Comparison of ENCODE assay signal across 17 cellular contexts in genomic region chr9:134496413-134497282, GRCh38.
DNase-seq lines count a peak whose midpoint lies in the region; ATAC-seq, FAIRE-seq and TF ChIP-seq lines count a peak whose summit lies in the region.
"Had no signal": no experiment of that assay in that cellular context is flagged by ENCODE, and none has a peak within 500 bp of the region (broad histone marks: within the 10 kb centered on the region; RNA-seq: fewer than 3 reads in every experiment).

No MANE protein-coding gene starts in this region.

- H3K27me3 Mint-ChIP-seq in activated T-cell treated with anti-CD3 and anti-CD28 coated beads, Interleukin-2, amount 50 U/mL, for 24 hours, result peaks cover 25% of the 10 kb centered on the region

- no peaks in the 10 kb centered on the region for H3K9me3 ChIP-seq in heart right ventricle

- ATAC-seq in heart right ventricle, result no peak
- ATAC-seq: activated CD8-positive, alpha-beta memory T cell treated with anti-CD3 and anti-CD28 coated beads, Interleukin-2, amount 10 ng/mL, durations not matched to agents 7 days and 5 days had no signal

- TF ChIP-seq CTCF in heart right ventricle (IDR thresholded peaks at IDR 0.05), result no peak
- TF ChIP-seq CTCF in WI38 (IDR thresholded peaks at IDR 0.05; ENCODE audit: low read depth, low read length), result no peak

- peak overlapping the region in 1 of 10 donors; percentile 14 for H3K27ac ChIP-seq in heart right ventricle

- H3K27ac Mint-ChIP-seq in activated T-cell treated with anti-CD3 and anti-CD28 coated beads, Interleukin-2, amount 50 U/mL, for 24 hours, result no peak overlapping the region
- H3K27ac Mint-ChIP-seq: activated CD8-positive, alpha-beta memory T cell treated with anti-CD3 and anti-CD28 coated beads, Interleukin-2, amount 10 ng/mL, durations not matched to agents 7 days and 5 days; activated naive CD4-positive, alpha-beta T cell treated with anti-CD3 and anti-CD28 coated beads, Interleukin-2, amount 10 ng/mL, durations not matched to agents 7 days and 5 days; type B pancreatic cell had no signal

- H3K9me3 Mint-ChIP-seq in activated T-cell treated with anti-CD3 and anti-CD28 coated beads, Interleukin-2, amount 50 U/mL, for 24 hours, result no peaks in the 10 kb centered on the region
- H3K9me3 Mint-ChIP-seq: activated naive CD4-positive, alpha-beta T cell treated with anti-CD3 and anti-CD28 coated beads, Interleukin-2, amount 10 ng/mL, durations not matched to agents 7 days and 5 days; IgD-negative memory B cell; type B pancreatic cell had no signal

- no peaks in the 10 kb centered on the region for H3K36me3 Mint-ChIP-seq in activated T-cell treated with anti-CD3 and anti-CD28 coated beads, Interleukin-2, amount 50 U/mL, for 24 hours (ENCODE audit: low read depth)
- H3K36me3 Mint-ChIP-seq: activated CD8-positive, alpha-beta memory T cell treated with anti-CD3 and anti-CD28 coated beads, Interleukin-2, amount 10 ng/mL, durations not matched to agents 7 days and 5 days; activated naive CD4-positive, alpha-beta T cell treated with anti-CD3 and anti-CD28 coated beads, Interleukin-2, amount 10 ng/mL, durations not matched to agents 7 days and 5 days; IgD-negative memory B cell; type B pancreatic cell had no signal

- DNase-seq in cardiac septum (ENCODE audit: low spot score) (peak; percentile 50), heart right ventricle (no peak), islet precursor cell (peak; percentile 52), urothelium cell line (ENCODE audit: low spot score) (no peak), NCI-H1436 (lab: John Stamatoyannopoulos, UW) (no peak)
- DNase-seq in activated T-cell treated with anti-CD3 and anti-CD28 coated beads, Interleukin-2, amount 50 U/mL, for 24 hours, result no peak
- DNase-seq in activated CD4-positive, alpha-beta T cell treated with anti-CD3 and anti-CD28 coated beads for 1 hour, result no peak
- DNase-seq: ACHN; activated CD8-positive, alpha-beta memory T cell treated with anti-CD3 and anti-CD28 coated beads, Interleukin-2, amount 10 ng/mL, durations not matched to agents 7 days and 5 days; activated naive CD4-positive, alpha-beta T cell treated with anti-CD3 and anti-CD28 coated beads, Interleukin-2, amount 10 ng/mL, durations not matched to agents 7 days and 5 days; DMS153; NCI-H1694 treated with DMSO at 0.1 percent for 48 hours; NCI-H774; Right ventricle myocardium superior had no signal

- no peaks in the 10 kb centered on the region for H3K4me1 Mint-ChIP-seq in activated T-cell treated with anti-CD3 and anti-CD28 coated beads, Interleukin-2, amount 50 U/mL, for 24 hours (ENCODE audit: low read depth)
- H3K4me1 Mint-ChIP-seq: activated CD8-positive, alpha-beta memory T cell treated with anti-CD3 and anti-CD28 coated beads, Interleukin-2, amount 10 ng/mL, durations not matched to agents 7 days and 5 days; activated naive CD4-positive, alpha-beta T cell treated with anti-CD3 and anti-CD28 coated beads, Interleukin-2, amount 10 ng/mL, durations not matched to agents 7 days and 5 days had no signal

- peak; percentile 62 for FAIRE-seq in urothelium cell line (lab: Jason Lieb, UNC)

- H3K27me3 ChIP-seq in heart right ventricle, result peaks cover 0 to 55% (median 29%) of the 10 kb centered on the region in 7 donors

- WGBS in heart right ventricle, 2 donors, result 87 to 88% methylated on average over 29 of the region's 29 CpGs

- H3K4me3 ChIP-seq in heart right ventricle, result no peak overlapping the region
- peak overlapping the region; percentile 48 for H3K4me3 ChIP-seq in WI38 (ENCODE audit: low read depth, low read length)

- no peaks in the 10 kb centered on the region for H3K36me3 ChIP-seq in heart right ventricle

- intact Hi-C loops in cardiac septum (cut with DNase I) (no loop called here), heart right ventricle (cut with DNase I) (loop anchor here in 1 of 10 donors (10.0 kb wide), 1 partner anchor 48 kb away; no protein-coding TSS in a partner anchor)

- H3K4me1 ChIP-seq in heart right ventricle, result peaks cover 0 to 19% (median 4%) of the 10 kb centered on the region in 9 donors

- no peak overlapping the region for H3K4me3 Mint-ChIP-seq in activated T-cell treated with anti-CD3 and anti-CD28 coated beads, Interleukin-2, amount 50 U/mL, for 24 hours
- H3K4me3 Mint-ChIP-seq: activated CD8-positive, alpha-beta memory T cell treated with anti-CD3 and anti-CD28 coated beads, Interleukin-2, amount 10 ng/mL, durations not matched to agents 7 days and 5 days; activated naive CD4-positive, alpha-beta T cell treated with anti-CD3 and anti-CD28 coated beads, Interleukin-2, amount 10 ng/mL, durations not matched to agents 7 days and 5 days; IgD-negative memory B cell; type B pancreatic cell had no signal

Comparison
In these comparisons a context has a peak if more than half of its experiments do, and no peak if none do; other contexts are left out.
1. DNase-seq: peak in cardiac septum (single experiment) and islet precursor cell (single experiment); none in heart right ventricle (0 of 2), urothelium cell line (single experiment), activated T-cell treated with anti-CD3 and anti-CD28 coated beads, Interleukin-2, amount 50 U/mL, for 24 hours (single experiment), activated CD4-positive, alpha-beta T cell treated with anti-CD3 and anti-CD28 coated beads for 1 hour (single experiment) and NCI-H1436 (single experiment).